ENCODE assay signal across 1 cellular context in the genomic region with DNA sequence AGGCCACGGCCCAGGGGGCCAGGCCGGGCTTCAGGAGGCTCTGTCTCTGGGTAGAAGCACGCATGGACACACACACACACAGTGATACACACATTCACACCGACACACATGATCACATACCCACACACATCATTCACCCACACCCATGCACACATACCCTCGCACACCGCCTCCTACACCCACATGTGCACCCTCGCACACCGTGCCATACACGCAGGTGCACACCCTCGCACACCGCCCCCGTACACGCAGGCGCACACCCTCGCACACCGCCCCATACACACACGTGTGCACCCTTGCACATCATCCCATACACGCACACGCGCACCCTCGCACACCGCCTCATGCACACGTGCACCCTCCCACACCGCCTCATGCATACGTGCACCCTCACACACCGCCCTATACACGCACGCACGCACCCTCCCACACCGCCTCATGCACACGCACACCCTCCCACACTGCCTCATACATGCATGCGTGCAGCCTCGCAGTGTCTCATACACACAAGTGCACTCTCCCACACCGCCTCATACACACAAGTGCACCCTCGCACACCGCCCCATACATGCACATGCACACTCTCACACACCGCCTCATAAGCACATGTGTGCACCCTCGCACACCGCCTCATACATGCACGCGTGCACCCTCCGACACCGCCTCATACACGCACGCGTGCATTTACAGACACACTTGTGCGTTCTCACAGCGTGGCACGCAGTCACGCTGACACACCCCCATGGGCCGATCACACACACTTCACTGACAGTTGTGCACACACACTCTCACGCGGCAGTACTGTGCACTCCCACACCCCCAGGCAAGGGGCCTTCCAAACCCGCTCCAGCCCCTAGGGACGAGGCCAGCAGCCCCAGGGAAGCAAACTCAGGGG.
TF ChIP-seq lines count a peak whose summit lies in the region.

No MANE protein-coding gene starts in this region.

TF ChIP-seq in H1, 55 proteins besides CTCF, POLR2A, EP300 and RAD21:
- no peak for TF ChIP-seq SUZ12 (IDR thresholded peaks at IDR 0.05; ENCODE audit: low read length)
- no peak for TF ChIP-seq TEAD4 (IDR thresholded peaks at IDR 0.05; ENCODE audit: low read depth, low read length)
- no peak for TF ChIP-seq CBX8 (IDR thresholded peaks at IDR 0.05; ENCODE audit: borderline replicate concordance, low read depth, low read length)
- TF ChIP-seq CEBPB (IDR thresholded peaks at IDR 0.05; ENCODE audit: low read depth, low read length) = no peak
- TF ChIP-seq BACH1 (IDR thresholded peaks at IDR 0.05; ENCODE audit: low read length) = no peak
